8 cellular contexts compared by ENCODE assay signal in genomic region chr14:24232121-24232644, GRCh38. TPM values are rescaled to one million over a fixed set of nuclear protein-coding genes. Genes with fewer than 3 reads are reported as not detected.
DNase-seq lines count a peak whose midpoint lies in the region; ATAC-seq and TF ChIP-seq lines count a peak whose summit lies in the region.

NEDD8 (minus strand) TSS chr14:24232367; CDS start chr14:24232267, 100 bp downstream.

- TF ChIP-seq EP300 in neural cell (conservative IDR thresholded peaks at IDR 0.05; ENCODE audit: poor library complexity, severe bottlenecking), result peak; percentile 43

- H3K27ac ChIP-seq in MM.1S (ENCODE audit: low read length) (peak within 1 kb of the TSS; percentile 73; the same call in 1 of the 2 replicates), neural cell (ENCODE audit: low read length) (peak within 1 kb of the TSS; percentile 85)

- TF ChIP-seq CTCF in MM.1S (IDR thresholded peaks at IDR 0.05; ENCODE audit: low read length), result no peak
- no peak for TF ChIP-seq CTCF in neural cell (IDR thresholded peaks at IDR 0.05; ENCODE audit: poor library complexity, severe bottlenecking)

- H3F3A ChIP-seq in MM.1S (ENCODE audit: insufficient read depth, low read length) (no peaks in the 10 kb centered on the region), neural cell (ENCODE audit: insufficient read depth, low read length, poor library complexity, severe bottlenecking) (no peaks in the 10 kb centered on the region)

- DNase-seq in ELF-1 (ENCODE audit: low read depth, low spot score) (peak; percentile 95), HAP-1 (ENCODE audit: low spot score in 2 of 2) (peak; percentile 85 to 94), MM.1S (peak; percentile 67), SHP77 treated with DMSO at 0.1 percent for 48 hours (lab: John Stamatoyannopoulos, UW) (peak; percentile 97), fibroblast of the conjunctiva (ENCODE audit: low read depth) (peak; percentile 95)
- peak; percentile 96 for DNase-seq in activated effector memory CD4-positive, alpha-beta T cell treated with anti-CD3 and anti-CD28 coated beads, Interleukin-2, amount 50 U/mL, for 16 hours
- peak; percentile 85 to 91 for DNase-seq in stimulated activated naive CD8-positive, alpha-beta T cell treated with anti-CD3 and anti-CD28 coated beads, Interleukin-15, amount 100 ng/mL, for 72 hours

- H3K27me3 ChIP-seq in HAP-1 (ENCODE audit: low read depth) (no peaks in the 10 kb centered on the region), MM.1S (replicated peaks; ENCODE audit: insufficient read depth, low read length) (no peaks in the 10 kb centered on the region), neural cell (ENCODE audit: insufficient read depth, low read depth, low read length) (no peaks in the 10 kb centered on the region)

- H3K4me3 ChIP-seq in HAP-1, result peak within 1 kb of the TSS; percentile 71
- H3K4me3 ChIP-seq in MM.1S (ENCODE audit: low read length), result peak within 1 kb of the TSS; percentile 81
- H3K4me3 ChIP-seq in neural cell (ENCODE audit: low read length), result peak within 1 kb of the TSS; percentile 78

- no peaks in the 10 kb centered on the region for H3K9me3 ChIP-seq in HAP-1
- H3K9me3 ChIP-seq in MM.1S (replicated peaks; ENCODE audit: insufficient read depth, low read length), result no peaks in the 10 kb centered on the region
- H3K9me3 ChIP-seq in neural cell (ENCODE audit: low read length), result no peaks in the 10 kb centered on the region

- H3K9me3 Mint-ChIP-seq in stimulated activated naive CD8-positive, alpha-beta T cell treated with anti-CD3 and anti-CD28 coated beads, Interleukin-15, amount 100 ng/mL, for 72 hours, result no peaks in the 10 kb centered on the region

- H3K4me3 Mint-ChIP-seq in stimulated activated naive CD8-positive, alpha-beta T cell treated with anti-CD3 and anti-CD28 coated beads, Interleukin-15, amount 100 ng/mL, for 72 hours, result peak within 1 kb of the TSS; percentile 86 to 88

- H3K79me2 ChIP-seq in MM.1S (ENCODE audit: low read length) (peaks cover 30% of the 10 kb centered on the region), neural cell (replicated peaks; ENCODE audit: insufficient read depth, low read length) (peaks cover 32% of the 10 kb centered on the region)

- no peak for TF ChIP-seq RAD21 in neural cell (conservative IDR thresholded peaks at IDR 0.05)

- H3K9me2 ChIP-seq in MM.1S (replicated peaks; ENCODE audit: insufficient read depth, low read length) (no peaks in the 10 kb centered on the region), neural cell (ENCODE audit: insufficient read depth, low read length) (no peaks in the 10 kb centered on the region)

- peaks cover 41% of the 10 kb centered on the region for H3K36me3 ChIP-seq in HAP-1 (replicated peaks)
- H3K36me3 ChIP-seq in MM.1S (replicated peaks; ENCODE audit: insufficient read depth, low read length), result no peaks in the 10 kb centered on the region
- H3K36me3 ChIP-seq in neural cell (ENCODE audit: insufficient read depth, low read length), result no peaks in the 10 kb centered on the region

- no peaks in the 10 kb centered on the region for H4K20me1 ChIP-seq in MM.1S (ENCODE audit: insufficient read depth, low read length)
- no peaks in the 10 kb centered on the region for H4K20me1 ChIP-seq in neural cell (ENCODE audit: insufficient read depth)

- H3K9ac ChIP-seq in MM.1S (ENCODE audit: low read length) (peak within 1 kb of the TSS; percentile 66), neural cell (ENCODE audit: low read length) (peak within 1 kb of the TSS; percentile 84)

- H3K27ac Mint-ChIP-seq in stimulated activated naive CD8-positive, alpha-beta T cell treated with anti-CD3 and anti-CD28 coated beads, Interleukin-15, amount 100 ng/mL, for 72 hours, result peak within 1 kb of the TSS; percentile 91 to 96

- in situ Hi-C loops in HAP-1 (cut with MboI; ENCODE audit: low sequenced_read_pairs), result no loop called here

- ATAC-seq in stimulated activated naive CD8-positive, alpha-beta T cell treated with anti-CD3 and anti-CD28 coated beads, Interleukin-15, amount 100 ng/mL, for 72 hours, result peak; percentile 91

- H3K4me2 ChIP-seq in MM.1S (ENCODE audit: low read depth, low read length), result peak within 1 kb of the TSS; percentile 81
- peak within 1 kb of the TSS; percentile 96 for H3K4me2 ChIP-seq in neural cell (ENCODE audit: low read length)

- H3K4me1 Mint-ChIP-seq in stimulated activated naive CD8-positive, alpha-beta T cell treated with anti-CD3 and anti-CD28 coated beads, Interleukin-15, amount 100 ng/mL, for 72 hours, result peaks cover 57% of the 10 kb centered on the region

- H3K27me3 Mint-ChIP-seq in stimulated activated naive CD8-positive, alpha-beta T cell treated with anti-CD3 and anti-CD28 coated beads, Interleukin-15, amount 100 ng/mL, for 72 hours, result no peaks in the 10 kb centered on the region

- peaks cover 18% of the 10 kb centered on the region for H3K4me1 ChIP-seq in HAP-1
- peaks cover 5% of the 10 kb centered on the region for H3K4me1 ChIP-seq in MM.1S (ENCODE audit: low read length)

- H2AFZ ChIP-seq in MM.1S (ENCODE audit: low read length) (peak within 1 kb of the TSS; percentile 82), neural cell (ENCODE audit: low read depth, low read length) (peak within 1 kb of the TSS; percentile 52)

TF ChIP-seq in neural cell, 6 proteins besides CTCF, POLR2A, EP300 and RAD21:
- TF ChIP-seq TAF1 (IDR thresholded peaks at IDR 0.05; ENCODE audit: low read depth), result no peak
- peak; percentile 86 for TF ChIP-seq POLR2AphosphoS5 (IDR thresholded peaks at IDR 0.05)
- peak; percentile 92 for TF ChIP-seq MXI1 (conservative IDR thresholded peaks at IDR 0.05; ENCODE audit: poor library complexity, severe bottlenecking)

RNA-seq across cellular contexts. Expression of gene NEDD8, which starts in this region (rescaled TPM):
- 406 and 431 TPM in 2 replicates for polyA plus RNA-seq in neural cell
- 67.9 and 90.5 TPM in 2 replicates for polyA minus RNA-seq in neural cell

Comparison
In these comparisons a context has a peak if more than half of its experiments do, and no peak if none do; other contexts are left out.
1. Peak in every context shown above with its lines: DNase-seq, ATAC-seq, H3K4me3 ChIP-seq and H3K27ac ChIP-seq.